In genomic region chr3:48013288-48013980, GRCh38 we compare ENCODE assay signal across 8 cellular contexts. TPM values are rescaled to one million over a fixed set of nuclear protein-coding genes. Genes with fewer than 3 reads are reported as not detected.
A peak's percentile ranks its signal among the peaks of the same experiment; 100 is the strongest.
DNase-seq lines count a peak whose midpoint lies in the region; ATAC-seq and TF ChIP-seq lines count a peak whose summit lies in the region.

No MANE protein-coding gene starts in this region.

- H2BK15ac ChIP-seq in IMR-90 (ENCODE audit: low read depth, low read length) (no peak overlapping the region), mesenchymal stem cell (ENCODE audit: low read depth, poor library complexity, severe bottlenecking) (no peak overlapping the region)

- H3K27ac ChIP-seq in ACC112 (ENCODE audit: low read depth, low read length): peak overlapping the region; percentile 55
- H3K27ac ChIP-seq in IMR-90 (ENCODE audit: insufficient read depth, low read length): 0 out of 2 replicates have a peak overlapping the region, but pooled peaks have one; percentile 5
- H3K27ac ChIP-seq in mesenchymal stem cell (ENCODE audit: low read length, poor library complexity, severe bottlenecking): peak overlapping the region; percentile 78
- H3K27ac ChIP-seq in Peyer's patch: peak overlapping the region in 2 of 4 donors; percentile 22 to 65

- H3K4me1 ChIP-seq in ACC112 (ENCODE audit: control insufficient read depth, insufficient read depth, low read length, unreplicated experiment): peaks cover 49% of the 10 kb centered on the region
- peaks cover 26% of the 10 kb centered on the region for H3K4me1 ChIP-seq in IMR-90 (ENCODE audit: control insufficient read depth, insufficient read depth, low read length)
- H3K4me1 ChIP-seq in mesenchymal stem cell (ENCODE audit: control insufficient read depth, insufficient read depth, low read depth, low read length): peaks cover 9% of the 10 kb centered on the region
- peaks cover 0 to 51% (median 5%) of the 10 kb centered on the region in 4 donors for H3K4me1 ChIP-seq in Peyer's patch

- H2BK5ac ChIP-seq in IMR-90 (ENCODE audit: low read depth, low read length, poor library complexity, severe bottlenecking): peak overlapping the region; percentile 71
- no peak overlapping the region for H2BK5ac ChIP-seq in mesenchymal stem cell (ENCODE audit: low read depth, low read length, poor library complexity, severe bottlenecking)

- H3K27me3 Mint-ChIP-seq in central memory CD8-positive, alpha-beta T cell: no peaks in the 10 kb centered on the region
- H3K27me3 Mint-ChIP-seq in nephron progenitor cell (ENCODE audit: low read depth, poor library complexity): no peaks in the 10 kb centered on the region

- in situ Hi-C loops in IMR-90 (cut with MboI; ENCODE audit: low sequenced_read_pairs): no loop called here

- H4K91ac ChIP-seq in IMR-90 (ENCODE audit: insufficient read depth, low read depth, low read length) (no peak overlapping the region), mesenchymal stem cell (ENCODE audit: low read length) (no peak overlapping the region)

- TF ChIP-seq POLR2A in IMR-90 (IDR thresholded peaks at IDR 0.05; ENCODE audit: low read depth, low read length) (no peak), Peyer's patch (IDR thresholded peaks at IDR 0.05) (no peak)

- ATAC-seq in IMR-90 (ENCODE audit: low read depth): peak; percentile 85
- ATAC-seq in central memory CD8-positive, alpha-beta T cell (replicated peaks; ENCODE audit: extremely low read depth, poor library complexity, severe bottlenecking): peak; percentile 62

- H3K27ac Mint-ChIP-seq in central memory CD8-positive, alpha-beta T cell (ENCODE audit: low read depth): peak overlapping the region; percentile 49
- no peak overlapping the region for H3K27ac Mint-ChIP-seq in nephron progenitor cell

- H3K9ac ChIP-seq in IMR-90 (ENCODE audit: low read depth, low read length) (no peak overlapping the region), mesenchymal stem cell (ENCODE audit: low read length) (peak overlapping the region; percentile 61)

- H3K9me3 ChIP-seq in IMR-90 (ENCODE audit: control insufficient read depth, insufficient read depth, low read length) (no peaks in the 10 kb centered on the region), mesenchymal stem cell (ENCODE audit: control insufficient read depth, low read length) (no peaks in the 10 kb centered on the region), Peyer's patch (no peaks in the 10 kb centered on the region)

- H3K79me2 ChIP-seq in ACC112 (ENCODE audit: control insufficient read depth, insufficient read depth, low read length, unreplicated experiment): peaks cover 92% of the 10 kb centered on the region

- H3K4me2 ChIP-seq in IMR-90 (ENCODE audit: low read depth, low read length): peak overlapping the region; percentile 53; the same call in 1 of the 2 replicates
- H3K4me2 ChIP-seq in mesenchymal stem cell (ENCODE audit: low read length, poor library complexity, severe bottlenecking): peak overlapping the region; percentile 39

- H3K9me3 Mint-ChIP-seq in central memory CD8-positive, alpha-beta T cell: no peaks in the 10 kb centered on the region
- peaks cover 6% of the 10 kb centered on the region for H3K9me3 Mint-ChIP-seq in nephron progenitor cell

- H4K8ac ChIP-seq in IMR-90 (ENCODE audit: low read depth in 2 of 2, low read length in 2 of 2) (no peak overlapping the region), mesenchymal stem cell (ENCODE audit: low read length) (no peak overlapping the region)

- dilution Hi-C loops in IMR-90 (cut with HindIII; ENCODE audit: low sequenced_read_pairs, unreplicated experiment): no loop called here

- H3K23ac ChIP-seq in IMR-90 (ENCODE audit: low read depth, low read length) (no peak overlapping the region), mesenchymal stem cell (ENCODE audit: low read length in 2 of 2) (no peak overlapping the region)

- no TSS peak for BruUV-seq in IMR-90 (replicated peaks; lab: Mats Ljungman, UMichigan)

- peaks cover 4% of the 10 kb centered on the region for H3K36me3 Mint-ChIP-seq in central memory CD8-positive, alpha-beta T cell (ENCODE audit: insufficient read depth)
- H3K36me3 Mint-ChIP-seq in nephron progenitor cell (ENCODE audit: low read depth): peaks cover 39% of the 10 kb centered on the region

- no peak for TF ChIP-seq RAD21 in IMR-90 (IDR thresholded peaks at IDR 0.05; ENCODE audit: low read length)

- no peak overlapping the region for H2BK12ac ChIP-seq in mesenchymal stem cell (ENCODE audit: low read length in 2 of 2)

- intact Hi-C loops in IMR-90 (cut with micrococcal nuclease): loop anchor here (1.0 kb wide), 1 partner anchor 74 kb away; no protein-coding TSS in a partner anchor

- CTCF ChIA-PET in IMR-90 (lab: Yijun Ruan, JAX): interaction anchor here (0.6 to 1.8 kb wide), 4 partner anchors 24 to 267 kb away, joined by 3 to 8 read pairs (median 6); no protein-coding TSS in a partner anchor

- H3K4me3 Mint-ChIP-seq in central memory CD8-positive, alpha-beta T cell: no peak overlapping the region
- no peak overlapping the region for H3K4me3 Mint-ChIP-seq in nephron progenitor cell

- peak; percentile 91 for DNase-seq in IMR-90
- DNase-seq in central memory CD8-positive, alpha-beta T cell (ENCODE audit: low spot score in 2 of 2): no peak
- peak; percentile 92 for DNase-seq in mesenchymal stem cell
- no peak for DNase-seq in NCI-H2227 (lab: John Stamatoyannopoulos, UW; ENCODE audit: unreplicated experiment)
- DNase-seq in Peyer's patch: no peak
- no peak for DNase-seq in stimulated activated CD4-positive, alpha-beta T cell treated with anti-CD3 and anti-CD28 coated beads, Interleukin-2, amount 100 ng/mL, for 24 hours
- no peak for DNase-seq in nephron progenitor cell

- no peak overlapping the region for H2AK5ac ChIP-seq in IMR-90 (ENCODE audit: low read depth, low read length)
- H2AK5ac ChIP-seq in mesenchymal stem cell (ENCODE audit: low read length, severe bottlenecking): peak overlapping the region; percentile 69

- H3K18ac ChIP-seq in IMR-90 (ENCODE audit: low read depth, low read length) (0 out of 2 replicates have a peak overlapping the region, but pooled peaks have one; percentile 31), mesenchymal stem cell (ENCODE audit: low read depth in 1 of 2, low read length in 2 of 2) (no peak overlapping the region)

- H3K56ac ChIP-seq in IMR-90 (ENCODE audit: extremely low read depth, insufficient read depth, low read length): no peak overlapping the region

- H3K36me3 ChIP-seq in ACC112 (ENCODE audit: insufficient read depth, low read length): peaks cover 3% of the 10 kb centered on the region; the same call in 1 of the 2 replicates
- peaks cover 14% of the 10 kb centered on the region for H3K36me3 ChIP-seq in IMR-90 (ENCODE audit: control insufficient read depth, insufficient read depth, low read length)
- H3K36me3 ChIP-seq in mesenchymal stem cell (ENCODE audit: control insufficient read depth in 1 of 2, insufficient read depth in 2 of 2, low read depth in 1 of 2, low read length in 2 of 2): peaks cover 14 to 22% of the 10 kb centered on the region in 2 experiments
- H3K36me3 ChIP-seq in Peyer's patch: no peaks in the 10 kb centered on the region

- H3K14ac ChIP-seq in IMR-90 (replicated peaks; ENCODE audit: low read depth, low read length): no peak overlapping the region
- H3K14ac ChIP-seq in mesenchymal stem cell (ENCODE audit: low read length in 2 of 2): no peak overlapping the region

- H2AFZ ChIP-seq in ACC112 (ENCODE audit: low read length, unreplicated experiment) (no peak overlapping the region), IMR-90 (replicated peaks; ENCODE audit: low read length, poor library complexity) (no peak overlapping the region), mesenchymal stem cell (ENCODE audit: low read depth, low read length) (no peak overlapping the region)

- H4K20me1 ChIP-seq in IMR-90 (ENCODE audit: insufficient read depth, low read length): peaks cover 98% of the 10 kb centered on the region

- POLR2A ChIA-PET in IMR-90 (lab: Charles Lee; ENCODE audit: unreplicated experiment): interaction anchor here (0.5 to 0.7 kb wide), 4 partner anchors 17 to 831 kb away, joined by 3 to 13 read pairs (median 3); no protein-coding TSS in a partner anchor

- no peak overlapping the region for H2BK20ac ChIP-seq in IMR-90 (ENCODE audit: low read depth, low read length)

- H3K4me3 ChIP-seq in ACC112 (ENCODE audit: low read depth, low read length): peak overlapping the region; percentile 42; the same call in 1 of the 2 replicates
- H3K4me3 ChIP-seq in IMR-90 (ENCODE audit: insufficient read depth, low read depth, low read length): no peak overlapping the region
- peak overlapping the region in 1 of 2 experiments; percentile 40 for H3K4me3 ChIP-seq in mesenchymal stem cell (ENCODE audit: insufficient read depth in 1 of 2, low read depth in 1 of 2, low read length in 2 of 2)
- H3K4me3 ChIP-seq in Peyer's patch: no peak overlapping the region

- H3K27me3 ChIP-seq in ACC112 (ENCODE audit: insufficient read depth, low read length) (no peaks in the 10 kb centered on the region), IMR-90 (ENCODE audit: control insufficient read depth, insufficient read depth, low read length) (no peaks in the 10 kb centered on the region), mesenchymal stem cell (ENCODE audit: control insufficient read depth in 1 of 2, insufficient read depth in 1 of 2, low read length in 2 of 2) (no peaks in the 10 kb centered on the region), Peyer's patch (no peaks in the 10 kb centered on the region)

- no peak overlapping the region for H2AK9ac ChIP-seq in IMR-90 (replicated peaks; ENCODE audit: low read depth, low read length, poor library complexity)

- H3K79me1 ChIP-seq in IMR-90 (ENCODE audit: low read depth in 1 of 2, low read length in 2 of 2): peaks cover 40 to 86% of the 10 kb centered on the region in 2 experiments
- peaks cover 3% of the 10 kb centered on the region for H3K79me1 ChIP-seq in mesenchymal stem cell (replicated peaks; ENCODE audit: low read length, poor library complexity, severe bottlenecking)

- no peak overlapping the region for H3K4ac ChIP-seq in IMR-90 (ENCODE audit: low read depth, low read length)
- no peak overlapping the region for H3K4ac ChIP-seq in mesenchymal stem cell (ENCODE audit: low read depth in 1 of 2, low read length in 2 of 2)

- H3K9me1 ChIP-seq in IMR-90 (ENCODE audit: insufficient read depth, low read length): peaks cover 32% of the 10 kb centered on the region

- H4K5ac ChIP-seq in IMR-90 (ENCODE audit: low read depth, low read length): no peak overlapping the region

- peaks cover 42% of the 10 kb centered on the region for H3K4me1 Mint-ChIP-seq in central memory CD8-positive, alpha-beta T cell
- H3K4me1 Mint-ChIP-seq in nephron progenitor cell: peaks cover 43% of the 10 kb centered on the region

- TF ChIP-seq CTCF in IMR-90 (conservative IDR thresholded peaks at IDR 0.05; ENCODE audit: low read depth, low read length) (no peak), Peyer's patch (IDR thresholded peaks at IDR 0.05) (no peak), nephron progenitor cell (IDR thresholded peaks at IDR 0.05) (no peak)

- H2BK120ac ChIP-seq in IMR-90 (ENCODE audit: low read depth, low read length) (no peak overlapping the region), mesenchymal stem cell (ENCODE audit: low read depth, low read length) (no peak overlapping the region)

RNA-seq across cellular contexts. Expression of gene MAP4, which starts 2.8 kb away (rescaled TPM):
- total RNA-seq in IMR-90 (2012; rRNA removed): 80.5 and 87.8 TPM in 2 replicates
- polyA plus RNA-seq in IMR-90 (2012; rRNA removed): 216 and 229 TPM in 2 replicates
- 110 and 154 TPM in 2 replicates for polyA plus RNA-seq in IMR-90 (2012; cell fraction: cytosol; rRNA removed)
- polyA plus RNA-seq in IMR-90 (2012; cell fraction: nucleus; rRNA removed; ENCODE audit: low replicate concordance): 236 and 307 TPM in 2 replicates
- polyA plus RNA-seq in mesenchymal stem cell (2013, experiment 1 of 2): 188 TPM
- polyA plus RNA-seq in mesenchymal stem cell (2013, experiment 2 of 2): 181 TPM
- total RNA-seq in Peyer's patch: 100 to 1,000 TPM in 1 of 4 donors, 10 to 100 TPM in 3; 55.0 to 171 (median 89.3) TPM

Comparison
In these comparisons a context has a peak if more than half of its experiments do, and no peak if none do; other contexts are left out.
1. DNase-seq: peak in IMR-90 (single experiment) and mesenchymal stem cell (single experiment); none in central memory CD8-positive, alpha-beta T cell (0 of 2), NCI-H2227 (single experiment), Peyer's patch (0 of 3), stimulated activated CD4-positive, alpha-beta T cell treated with anti-CD3 and anti-CD28 coated beads, Interleukin-2, amount 100 ng/mL, for 24 hours (0 of 2) and nephron progenitor cell (single experiment).